ENCODE assay signal across 8 cellular contexts in the genomic region with DNA sequence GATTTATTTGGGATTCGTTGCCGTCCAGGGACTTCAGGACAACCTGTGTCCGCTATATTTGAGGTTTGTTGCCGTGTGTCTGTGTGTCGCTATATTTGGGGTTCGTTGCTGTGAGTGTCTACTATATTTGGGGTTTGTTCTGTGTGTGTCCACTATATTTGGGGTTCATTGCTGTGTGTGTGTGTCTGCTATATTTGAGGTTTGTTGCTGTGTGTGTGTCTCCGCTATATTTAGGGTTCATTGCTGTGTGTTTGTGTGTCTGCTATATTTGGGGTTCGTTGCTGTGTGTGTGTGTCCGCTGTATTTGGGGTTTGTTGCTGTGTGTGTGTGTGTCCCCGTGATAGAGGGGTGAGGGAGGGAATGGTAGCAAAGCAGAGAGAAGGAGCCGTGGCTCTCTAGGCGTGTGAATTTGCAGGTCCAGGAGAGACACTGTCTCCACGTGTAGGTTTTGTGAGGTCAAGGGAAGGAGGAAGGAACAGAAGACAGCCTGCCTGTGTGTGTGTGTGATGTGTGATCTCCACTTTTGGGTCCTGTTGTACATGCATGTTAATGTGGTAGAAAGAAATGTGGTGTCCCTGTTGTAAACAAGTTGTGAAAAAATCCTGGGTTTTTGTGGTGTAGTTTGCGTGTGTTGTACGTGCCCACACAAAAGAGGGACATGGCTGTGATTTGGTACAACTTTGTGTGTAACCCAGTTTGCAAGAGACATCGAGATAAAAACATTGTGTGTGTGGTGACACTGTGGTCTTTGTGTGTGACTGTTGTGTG. TPM values are rescaled to one million over a fixed set of nuclear protein-coding genes. Genes with fewer than 3 reads are reported as not detected.
DNase-seq lines count a peak whose midpoint lies in the region; ATAC-seq, FAIRE-seq and TF ChIP-seq lines count a peak whose summit lies in the region.

No MANE protein-coding gene starts in this region.

- H2AFZ ChIP-seq in astrocyte (ENCODE audit: low read depth, low read length) (peak overlapping the region; percentile 92), HepG2 (ENCODE audit: low read length) (no peak overlapping the region)

- TF ChIP-seq POLR2A in breast epithelium (IDR thresholded peaks at IDR 0.05) = no peak
- no peak for TF ChIP-seq POLR2A in HepG2 (IDR thresholded peaks at IDR 0.05; ENCODE audit: insufficient read depth in 1 of 2, low read depth in 2 of 2, low read length in 2 of 2)
- no peak for TF ChIP-seq POLR2A in transverse colon (IDR thresholded peaks at IDR 0.05)

- H3K9me3 ChIP-seq in breast epithelium (no peaks in the 10 kb centered on the region), astrocyte (ENCODE audit: insufficient read depth, low read depth, low read length) (no peaks in the 10 kb centered on the region), HepG2 (ENCODE audit: low read length) (no peaks in the 10 kb centered on the region), transverse colon (no peaks in the 10 kb centered on the region)

- TF ChIP-seq CTCF in breast epithelium (IDR thresholded peaks at IDR 0.05) (no peak), MCF 10A (IDR thresholded peaks at IDR 0.05; ENCODE audit: unreplicated experiment) (no peak), astrocyte (IDR thresholded peaks at IDR 0.05; ENCODE audit: insufficient read depth, low read depth, low read length) (no peak), HepG2 (CRISPR knock-in tag; IDR thresholded peaks at IDR 0.05) (no peak), transverse colon (IDR thresholded peaks at IDR 0.05) (no peak)

- POLR2A ChIA-PET in MCF 10A (lab: Yijun Ruan, JAX) (interaction anchor here (0.7 kb wide), 1 partner anchor 13 kb away, joined by 5 read pairs; no protein-coding TSS in a partner anchor), HepG2 (lab: Yijun Ruan, JAX) (interaction anchor here (1.0 to 2.0 kb wide), 2 partner anchors 23 to 99 kb away, joined by 3 to 6 read pairs; no protein-coding TSS in a partner anchor)

- H3K9me3 Mint-ChIP-seq in MCF 10A (ENCODE audit: unreplicated experiment) (no peaks in the 10 kb centered on the region), astrocyte (ENCODE audit: unreplicated experiment) (no peaks in the 10 kb centered on the region)

- H3K36me3 Mint-ChIP-seq in MCF 10A (ENCODE audit: insufficient read depth, unreplicated experiment) (no peaks in the 10 kb centered on the region), astrocyte (ENCODE audit: low read depth, unreplicated experiment) (no peaks in the 10 kb centered on the region)

- H3K4me3 Mint-ChIP-seq in MCF 10A (ENCODE audit: unreplicated experiment) (no peak overlapping the region), astrocyte (ENCODE audit: unreplicated experiment) (no peak overlapping the region)

- intact Hi-C loops in breast epithelium (cut with DNase I; ENCODE audit: low total_unique reads) (no loop called here), MCF 10A (cut with micrococcal nuclease) (no loop called here), HepG2 (cut with micrococcal nuclease; ENCODE audit: unreplicated experiment) (no loop called here), transverse colon (cut with DNase I; ENCODE audit: low total_unique reads) (loop anchor here (5.0 kb wide), 1 partner anchor 89 kb away; no protein-coding TSS in a partner anchor)

- DNase-seq in breast epithelium (ENCODE audit: low spot score in 2 of 2) (no peak), MCF 10A (ENCODE audit: unreplicated experiment) (no peak), astrocyte (ENCODE audit: low read depth) (no peak), HepG2 (ENCODE audit: low spot score) (no peak), transverse colon (no peak)
- DNase-seq in stimulated activated CD4-positive, alpha-beta T cell treated with anti-CD3 and anti-CD28 coated beads, Interleukin-4, amount 100 ng/mL, for 4 hours = no peak

- H3K27me3 Mint-ChIP-seq in MCF 10A (ENCODE audit: insufficient read depth, unreplicated experiment) = no peaks in the 10 kb centered on the region
- no peaks in the 10 kb centered on the region for H3K27me3 Mint-ChIP-seq in astrocyte (ENCODE audit: low read depth, unreplicated experiment)

- in situ Hi-C loops in HepG2 (cut with HindIII; ENCODE audit: extremely low pct_ligation_motif_present, low pct_unique_long_range_greater_than_20kb) (no loop called here), transverse colon (cut with MboI; ENCODE audit: low pct_ligation_motif_present in 1 of 4, low pct_unique_long_range_greater_than_20kb in 1 of 4, low sequenced_read_pairs in 3 of 4) (no loop called here)

- TF ChIP-seq EP300 in HepG2 (IDR thresholded peaks at IDR 0.05; ENCODE audit: low read depth in 2 of 2, low read length in 2 of 2) (no peak), HepG2 (CRISPR knock-in tag; IDR thresholded peaks at IDR 0.05; ENCODE audit: borderline replicate concordance) (no peak), transverse colon (IDR thresholded peaks at IDR 0.05; ENCODE audit: low read depth) (no peak)

- H3K36me3 ChIP-seq in breast epithelium (no peaks in the 10 kb centered on the region), astrocyte (ENCODE audit: insufficient read depth, low read length) (no peaks in the 10 kb centered on the region), HepG2 (replicated peaks in 1 of 2; ENCODE audit: control insufficient read depth in 1 of 2, insufficient read depth in 2 of 2, low read length in 2 of 2) (no peaks in the 10 kb centered on the region), transverse colon (no peaks in the 10 kb centered on the region)

- H3K4me2 ChIP-seq in astrocyte (ENCODE audit: low read length) (peak overlapping the region; percentile 100), HepG2 (ENCODE audit: low read depth, low read length) (peak overlapping the region; percentile 92)

- H3K9ac ChIP-seq in astrocyte (ENCODE audit: low read length) (peak overlapping the region; percentile 85), HepG2 (ENCODE audit: insufficient read depth, low read depth, low read length) (peak overlapping the region; percentile 47)

- BruUV-seq in MCF 10A (replicated peaks; lab: Mats Ljungman, UMichigan) (no TSS peak), HepG2 (replicated peaks; lab: Mats Ljungman, UMichigan) (TSS peak; percentile 41)

- peaks cover 6% of the 10 kb centered on the region for H3K4me1 Mint-ChIP-seq in MCF 10A (ENCODE audit: insufficient read depth, unreplicated experiment)
- peaks cover 32% of the 10 kb centered on the region for H3K4me1 Mint-ChIP-seq in astrocyte (ENCODE audit: low read depth, unreplicated experiment)

- WGBS in HepG2 (ENCODE audit: low lambda C conversion rate) = 17% methylated on average over 13 of the region's 16 CpGs
- 27 to 37% methylated on average over 7 to 16 of the region's 16 CpGs for WGBS in transverse colon (ENCODE audit: low coverage in 1 of 2), 2 donors

- peaks cover 9 to 23% of the 10 kb centered on the region in 2 donors for H3K4me1 ChIP-seq in breast epithelium
- peaks cover 45% of the 10 kb centered on the region for H3K4me1 ChIP-seq in astrocyte (ENCODE audit: insufficient read depth, low read length)
- peaks cover 63% of the 10 kb centered on the region for H3K4me1 ChIP-seq in HepG2 (ENCODE audit: insufficient read depth, low read length)
- peaks cover 17 to 37% (median 33%) of the 10 kb centered on the region in 4 donors for H3K4me1 ChIP-seq in transverse colon

- H4K20me1 ChIP-seq in astrocyte (ENCODE audit: insufficient read depth, low read length) = peaks cover 34% of the 10 kb centered on the region
- H4K20me1 ChIP-seq in HepG2 (ENCODE audit: insufficient read depth, low read length) = no peaks in the 10 kb centered on the region; the same call in none of the 2 replicates

- TF ChIP-seq RAD21 in HepG2 (CRISPR knock-in tag; IDR thresholded peaks at IDR 0.05) = no peak

- H3K4me3 ChIP-seq in breast epithelium (peak overlapping the region in 2 of 3 donors; percentile 84 to 92), astrocyte (ENCODE audit: insufficient read depth, low read depth, low read length) (peak overlapping the region; percentile 77), HepG2 (replicated peaks in 1 of 3; ENCODE audit: insufficient read depth in 1 of 3, low read depth in 2 of 3, low read length in 3 of 3) (peak overlapping the region; percentile 63 to 81 (median 75); a peak in 5 of 6 replicates), transverse colon (peak overlapping the region in 3 of 4 donors; percentile 77 to 96 (median 77))

- H3K27ac ChIP-seq in breast epithelium (no peak overlapping the region), astrocyte (ENCODE audit: low read depth, low read length) (no peak overlapping the region), HepG2 (ENCODE audit: extremely low read length, insufficient read depth, low read length) (no peak overlapping the region), transverse colon (peak overlapping the region in 3 of 4 donors; percentile 85 to 93 (median 89))

- FAIRE-seq in astrocyte (lab: Jason Lieb, UNC) = peak; percentile 50
- no peak for FAIRE-seq in HepG2 (lab: Jason Lieb, UNC)

- peaks cover 38% of the 10 kb centered on the region for H3K79me2 ChIP-seq in astrocyte (ENCODE audit: insufficient read depth, low read length)
- peaks cover 10% of the 10 kb centered on the region for H3K79me2 ChIP-seq in HepG2 (ENCODE audit: insufficient read depth, low read length)

- H3K27me3 ChIP-seq in breast epithelium (no peaks in the 10 kb centered on the region), astrocyte (ENCODE audit: insufficient read depth, low read length) (no peaks in the 10 kb centered on the region), HepG2 (ENCODE audit: control insufficient read depth in 1 of 2, insufficient read depth in 2 of 2, low read length in 2 of 2) (peaks cover 0 to 4% of the 10 kb centered on the region in 2 experiments; a peak in 2 of 5 replicates), transverse colon (no peaks in the 10 kb centered on the region)

- ATAC-seq in HepG2 (no peak), HG03108 (IDR thresholded peaks at IDR 0.05; ENCODE audit: unreplicated experiment) (no peak), HG03520 (IDR thresholded peaks at IDR 0.05; ENCODE audit: unreplicated experiment) (no peak)

- H3K27ac Mint-ChIP-seq in MCF 10A (ENCODE audit: low read depth, unreplicated experiment) (no peak overlapping the region), astrocyte (ENCODE audit: unreplicated experiment) (no peak overlapping the region)

- CTCF ChIA-PET in MCF 10A (lab: Yijun Ruan, JAX) = no interaction called here
- CTCF ChIA-PET in HepG2 (lab: Yijun Ruan, JAX; ENCODE audit: low intra/inter-chr PET ratio, low total read pairs) = no interaction called here

RNA-seq across cellular contexts. Expression of a gene that starts 56.2 kb away (rescaled TPM):
- 100 to 1,000 TPM in 2 of 3 donors, 10 to 100 TPM in 1; 62.6 to 121 (median 112) TPM for total RNA-seq in breast epithelium
- total RNA-seq in MCF 10A (2022) = 40.0 and 46.8 TPM in 2 replicates
- total RNA-seq in astrocyte = 172 and 182 TPM in 2 replicates
- 11.1 and 21.2 TPM in 2 replicates for total RNA-seq in HepG2 (2016; rRNA removed; fragmentation: Illumina TruSeq; extraction: Trizol)
- total RNA-seq in HepG2 (2016; cell fraction: cytosol; rRNA removed; fragmentation: Illumina TruSeq; extraction: Trizol; ENCODE audit: low read depth) = 3.1 and 4.6 TPM in 2 replicates
- 8.0 and 21.1 TPM in 2 replicates for total RNA-seq in HepG2 (2016; cell fraction: insoluble cytoplasmic fraction; rRNA removed; fragmentation: Illumina TruSeq; extraction: Trizol)
- total RNA-seq in HepG2 (2016; cell fraction: membrane; rRNA removed; fragmentation: Illumina TruSeq; extraction: Trizol) = 5.2 and 6.6 TPM in 2 replicates
- total RNA-seq in HepG2 (2016; cell fraction: nucleus; rRNA removed; fragmentation: Illumina TruSeq; extraction: Trizol) = 18.9 and 25.8 TPM in 2 replicates
- 13.5 and 17.0 TPM in 2 replicates for polyA plus RNA-seq in HepG2 (2011; rRNA removed)
- polyA plus RNA-seq in HepG2 (2011; cell fraction: cytosol; rRNA removed) = 7.9 and 8.8 TPM in 2 replicates
- 20.3 and 20.8 TPM in 2 replicates for polyA plus RNA-seq in HepG2 (2011; cell fraction: nucleus; rRNA removed)
- 23.5 and 24.3 TPM in 2 replicates for polyA plus RNA-seq in HepG2 (2012)
- 1.8 TPM in 2 replicates for polyA plus RNA-seq in HepG2 (2016; cell fraction: cytosol; fragmentation: Illumina TruSeq; extraction: Trizol; ENCODE audit: low read depth)
- 8.3 and 10.9 TPM in 2 replicates for polyA plus RNA-seq in HepG2 (2016; cell fraction: insoluble cytoplasmic fraction; fragmentation: Illumina TruSeq; extraction: Trizol; ENCODE audit: low read depth)
- polyA plus RNA-seq in HepG2 (2016; cell fraction: membrane; fragmentation: Illumina TruSeq; extraction: Trizol; ENCODE audit: low read depth) = 2.8 and 3.4 TPM in 2 replicates
- 36.4 and 38.3 TPM in 2 replicates for polyA plus RNA-seq in HepG2 (2016; cell fraction: nucleus; fragmentation: Illumina TruSeq; extraction: Trizol; ENCODE audit: insufficient read depth, low read depth)
- polyA minus RNA-seq in HepG2 (2011; rRNA and poly(A)+ RNA removed; ENCODE audit: low replicate concordance) = 34.0 and 41.6 TPM in 2 replicates
- 9.9 and 11.8 TPM in 2 replicates for polyA minus RNA-seq in HepG2 (2011; cell fraction: cytosol; rRNA and poly(A)+ RNA removed)
- 11.3 and 11.4 TPM in 2 replicates for polyA minus RNA-seq in HepG2 (2011; cell fraction: nucleus; rRNA and poly(A)+ RNA removed)
- 100 to 1,000 TPM in 3 of 4 donors, 10 to 100 TPM in 1; 55.9 to 149 (median 112) TPM for total RNA-seq in transverse colon

Comparison
In these comparisons a context has a peak if more than half of its experiments do, and no peak if none do; other contexts are left out.
1. H3K27ac ChIP-seq: peak in transverse colon (3 of 4); none in breast epithelium (0 of 2), astrocyte (single experiment) and HepG2 (single experiment).
2. Peak in every context shown above with its lines, with median percentiles within 50 percentile points of each other: H3K4me3 ChIP-seq.